Comparison of ENCODE assay signal across 14 cellular contexts in the genomic region with DNA sequence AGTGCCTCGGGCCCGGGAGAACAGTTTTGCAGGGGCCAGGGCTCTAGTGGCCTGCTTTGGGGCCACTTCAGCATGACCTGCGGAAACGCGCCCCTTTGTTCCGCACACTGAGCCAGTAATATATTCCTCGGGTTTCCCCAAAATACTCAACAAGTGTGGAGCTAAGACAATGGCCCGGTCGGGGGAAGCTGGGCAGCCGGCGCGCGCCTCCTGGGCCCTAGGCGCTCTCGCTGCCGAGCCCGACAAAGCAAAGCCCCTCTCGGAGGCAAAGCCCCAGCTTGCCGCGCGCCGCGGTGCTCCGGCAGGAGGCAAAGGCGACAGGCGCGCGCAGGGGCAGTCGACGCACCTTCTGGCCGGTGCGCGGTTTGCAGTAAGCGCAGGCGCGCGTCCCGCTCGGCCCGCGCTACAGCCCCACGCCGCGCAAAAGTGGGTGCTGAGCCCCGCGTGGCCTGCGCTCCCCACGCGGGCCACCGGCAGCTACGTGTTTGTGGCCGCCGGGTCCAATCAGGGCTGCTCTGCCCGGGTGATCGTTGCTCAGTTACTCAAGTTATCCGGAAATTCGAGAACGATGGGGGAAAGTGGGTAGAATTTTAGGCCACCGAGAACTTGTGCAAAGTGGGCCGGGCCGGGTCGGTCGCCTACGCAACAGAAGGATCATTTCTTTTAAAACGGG. TPM values are rescaled to one million over a fixed set of nuclear protein-coding genes. Genes with fewer than 3 reads are reported as not detected.
DNase-seq lines count a peak whose midpoint lies in the region; ATAC-seq lines count a peak whose summit lies in the region.
"Had no signal": no experiment of that assay in that cellular context is flagged by ENCODE, and none has a peak within 500 bp of the region (broad histone marks: within the 10 kb centered on the region; RNA-seq: fewer than 3 reads in every experiment).

No MANE protein-coding gene starts in this region.

- H3K27me3 Mint-ChIP-seq in activated T-cell treated with anti-CD3 and anti-CD28 coated beads, Interleukin-2, amount 50 U/mL, for 72 hours (ENCODE audit: low read depth): peaks cover 75% of the 10 kb centered on the region
- H3K27me3 Mint-ChIP-seq in T-helper 17 cell: peaks cover 83% of the 10 kb centered on the region

- H3K4me1 Mint-ChIP-seq in activated T-cell treated with anti-CD3 and anti-CD28 coated beads, Interleukin-2, amount 50 U/mL, for 72 hours (ENCODE audit: low read depth): peaks cover 35% of the 10 kb centered on the region
- peaks cover 14% of the 10 kb centered on the region for H3K4me1 Mint-ChIP-seq in T-helper 17 cell

- H3K27ac Mint-ChIP-seq in activated T-cell treated with anti-CD3 and anti-CD28 coated beads, Interleukin-2, amount 50 U/mL, for 72 hours: no peak overlapping the region
- H3K27ac Mint-ChIP-seq in T-helper 17 cell: no peak overlapping the region
- H3K27ac Mint-ChIP-seq: memory B cell; stimulated activated naive CD8-positive, alpha-beta T cell treated with anti-CD3 and anti-CD28 coated beads, Interleukin-15, Interleukin-2, amounts not matched to agents 100 ng/mL and 50 ng/mL, for 24 hours had no signal

- no peaks in the 10 kb centered on the region for H3K9me3 Mint-ChIP-seq in activated T-cell treated with anti-CD3 and anti-CD28 coated beads, Interleukin-2, amount 50 U/mL, for 72 hours
- H3K9me3 Mint-ChIP-seq: memory B cell; stimulated activated naive CD8-positive, alpha-beta T cell treated with anti-CD3 and anti-CD28 coated beads, Interleukin-15, Interleukin-2, amounts not matched to agents 100 ng/mL and 50 ng/mL, for 24 hours had no signal

- peak; percentile 38 for DNase-seq in stimulated activated CD4-positive, alpha-beta T cell treated with anti-CD3 and anti-CD28 coated beads, Interleukin-15, amount 100 ng/mL, for 24 hours
- no peak for DNase-seq in stimulated activated CD4-positive, alpha-beta T cell treated with anti-CD3 and anti-CD28 coated beads, Interleukin-4, amount 100 ng/mL, for 1 hour
- no peak for DNase-seq in activated T-cell treated with anti-CD3 and anti-CD28 coated beads, Interleukin-2, amount 50 U/mL, for 72 hours
- DNase-seq in lung microvascular endothelial cell (ENCODE audit: low read depth in 2 of 2) (peak; percentile 11 to 17), T-helper 17 cell (no peak), GM19240 (ENCODE audit: insufficient read length, low spot score) (no peak)
- DNase-seq: DMS79, NCI-H1048, SHP77 treated with DMSO at 0.1 percent for 48 hours, spleen had no signal

- no peak for ATAC-seq in activated T-cell treated with anti-CD3 and anti-CD28 coated beads, Interleukin-2, amount 50 U/mL, for 72 hours (replicated peaks in 1 of 2)
- no peak for ATAC-seq in GM18517 (IDR thresholded peaks at IDR 0.05; ENCODE audit: unreplicated experiment)
- no peak for ATAC-seq in T-helper 17 cell

- H3K9me3 ChIP-seq in T-helper 17 cell (ENCODE audit: control insufficient read depth, low read length, poor library complexity, severe bottlenecking): no peaks in the 10 kb centered on the region
- H3K9me3 ChIP-seq: spleen had no signal

- H3K36me3 Mint-ChIP-seq in activated T-cell treated with anti-CD3 and anti-CD28 coated beads, Interleukin-2, amount 50 U/mL, for 72 hours (ENCODE audit: insufficient read depth in 2 of 2): peaks cover 0 to 2% of the 10 kb centered on the region in 2 donors
- peaks cover 5% of the 10 kb centered on the region for H3K36me3 Mint-ChIP-seq in T-helper 17 cell (ENCODE audit: low read depth)
- H3K36me3 Mint-ChIP-seq: memory B cell had no signal

- H3K4me3 Mint-ChIP-seq in activated T-cell treated with anti-CD3 and anti-CD28 coated beads, Interleukin-2, amount 50 U/mL, for 72 hours: peak overlapping the region; percentile 49 to 58
- no peak overlapping the region for H3K4me3 Mint-ChIP-seq in T-helper 17 cell
- H3K4me3 Mint-ChIP-seq: memory B cell had no signal

RNA-seq across cellular contexts. Expression of a gene that starts 3.2 kb away (rescaled TPM):
- not detected for total RNA-seq in activated T-cell treated with anti-CD3 and anti-CD28 coated beads, Interleukin-2, amount 50 U/mL, for 72 hours
- total RNA-seq in lung microvascular endothelial cell (not detected in 2 replicates), T-helper 17 cell (not detected)
- total RNA-seq: fibroblast of lung, spleen had no signal

Comparison
In these comparisons a context has a peak if more than half of its experiments do, and no peak if none do; other contexts are left out.
1. DNase-seq: peak in stimulated activated CD4-positive, alpha-beta T cell treated with anti-CD3 and anti-CD28 coated beads, Interleukin-15, amount 100 ng/mL, for 24 hours (single experiment) and lung microvascular endothelial cell (2 of 2); none in stimulated activated CD4-positive, alpha-beta T cell treated with anti-CD3 and anti-CD28 coated beads, Interleukin-4, amount 100 ng/mL, for 1 hour (single experiment), activated T-cell treated with anti-CD3 and anti-CD28 coated beads, Interleukin-2, amount 50 U/mL, for 72 hours (0 of 2), T-helper 17 cell (0 of 3) and GM19240 (single experiment).